Comparison of ENCODE assay signal across 17 cellular contexts in genomic region chr1:212188599-212189351, GRCh38.
DNase-seq lines count a peak whose midpoint lies in the region; ATAC-seq and TF ChIP-seq lines count a peak whose summit lies in the region.
"Had no signal": no experiment of that assay in that cellular context is flagged by ENCODE, and none has a peak within 500 bp of the region (broad histone marks: within the 10 kb centered on the region; RNA-seq: fewer than 3 reads in every experiment).

No MANE protein-coding gene starts in this region.

- peaks cover 42% of the 10 kb centered on the region for H3K4me1 Mint-ChIP-seq in activated CD4-positive, alpha-beta memory T cell treated with anti-CD3 and anti-CD28 coated beads, Interleukin-2, amount 10 ng/mL, durations not matched to agents 7 days and 5 days
- H3K4me1 Mint-ChIP-seq: endodermal cell had no signal

- H3K4me3 Mint-ChIP-seq in activated CD4-positive, alpha-beta memory T cell treated with anti-CD3 and anti-CD28 coated beads, Interleukin-2, amount 10 ng/mL, durations not matched to agents 7 days and 5 days: no peak overlapping the region
- H3K4me3 Mint-ChIP-seq: endodermal cell had no signal

- no peaks in the 10 kb centered on the region for H3K27me3 Mint-ChIP-seq in activated CD4-positive, alpha-beta memory T cell treated with anti-CD3 and anti-CD28 coated beads, Interleukin-2, amount 10 ng/mL, durations not matched to agents 7 days and 5 days

- peak overlapping the region; percentile 57 for H3K27ac ChIP-seq in left ventricle myocardium inferior (replicated peaks)
- H3K27ac ChIP-seq in foreskin keratinocyte: peak overlapping the region; percentile 55
- H3K27ac ChIP-seq in ovary: no peak overlapping the region
- H3K27ac ChIP-seq: right lobe of liver had no signal

- H3K27ac Mint-ChIP-seq in activated CD4-positive, alpha-beta memory T cell treated with anti-CD3 and anti-CD28 coated beads, Interleukin-2, amount 10 ng/mL, durations not matched to agents 7 days and 5 days: peak overlapping the region; percentile 13
- H3K27ac Mint-ChIP-seq: endodermal cell had no signal

- POLR2A ChIA-PET in activated CD4-positive, alpha-beta memory T cell treated with anti-CD3 and anti-CD28 coated beads, Interleukin-2, amount 10 ng/mL, durations not matched to agents 7 days and 5 days (lab: Charles Lee): interaction anchor here (0.6 to 1.7 kb wide), 2 partner anchors 67 to 189 kb away, joined by 4 to 5 read pairs; no protein-coding TSS in a partner anchor

- CTCF ChIA-PET in activated CD4-positive, alpha-beta memory T cell treated with anti-CD3 and anti-CD28 coated beads, Interleukin-2, amount 10 ng/mL, durations not matched to agents 7 days and 5 days (lab: Charles Lee): interaction anchor here (1.5 kb wide), 1 partner anchor 98 kb away, joined by 5 read pairs; no protein-coding TSS in a partner anchor

- H3K36me3 ChIP-seq in left ventricle myocardium inferior: no peaks in the 10 kb centered on the region
- H3K36me3 ChIP-seq in ovary: no peaks in the 10 kb centered on the region
- H3K36me3 ChIP-seq: right lobe of liver had no signal

- H3K27me3 ChIP-seq in left ventricle myocardium inferior (ENCODE audit: low read depth) (no peaks in the 10 kb centered on the region), foreskin keratinocyte (no peaks in the 10 kb centered on the region), ovary (no peaks in the 10 kb centered on the region)
- H3K27me3 ChIP-seq: right lobe of liver had no signal

- H3K4me1 ChIP-seq in left ventricle myocardium inferior: peaks cover 31% of the 10 kb centered on the region
- H3K4me1 ChIP-seq in foreskin keratinocyte: peaks cover 16% of the 10 kb centered on the region
- no peaks in the 10 kb centered on the region for H3K4me1 ChIP-seq in ovary (ENCODE audit: insufficient read depth)
- H3K4me1 ChIP-seq: right lobe of liver had no signal

- TF ChIP-seq CTCF in left ventricle myocardium inferior (IDR thresholded peaks at IDR 0.05; ENCODE audit: borderline replicate concordance): no peak
- TF ChIP-seq CTCF in foreskin keratinocyte (conservative IDR thresholded peaks at IDR 0.05): no peak
- TF ChIP-seq CTCF in ovary (IDR thresholded peaks at IDR 0.05): no peak

- H3K9me3 ChIP-seq in left ventricle myocardium inferior (replicated peaks) (no peaks in the 10 kb centered on the region), ovary (no peaks in the 10 kb centered on the region)
- H3K9me3 ChIP-seq: right lobe of liver had no signal

- WGBS in ovary, 3 donors: 86 to 95% (median 91%) methylated on average over 6 of the region's 6 CpGs

- H3K4me3 ChIP-seq in left ventricle myocardium inferior: no peak overlapping the region
- no peak overlapping the region for H3K4me3 ChIP-seq in ovary
- H3K4me3 ChIP-seq: right lobe of liver had no signal

- no peak for TF ChIP-seq EP300 in ovary (IDR thresholded peaks at IDR 0.05)

- TF ChIP-seq POLR2A in ovary (IDR thresholded peaks at IDR 0.05): no peak

- intact Hi-C loops in left ventricle myocardium inferior (cut with micrococcal nuclease) (no loop called here), left cardiac atrium (cut with DNase I) (no loop called here), ovary (cut with DNase I) (no loop called here)

- no peak for DNase-seq in left ventricle myocardium inferior
- DNase-seq in left cardiac atrium: no peak
- DNase-seq in activated CD4-positive, alpha-beta memory T cell treated with anti-CD3 and anti-CD28 coated beads, Interleukin-2, amount 10 ng/mL, durations not matched to agents 7 days and 5 days: peak; percentile 59
- DNase-seq in foreskin keratinocyte: peak; percentile 87 to 92
- no peak for DNase-seq in NCI-H2029 treated with DMSO at 0.1 percent for 48 hours (lab: John Stamatoyannopoulos, UW)
- no peak for DNase-seq in ovary
- DNase-seq in NCI-H69 (lab: John Stamatoyannopoulos, UW): no peak
- DNase-seq: activated CD4-positive, CD25-positive, alpha-beta regulatory T cell treated with anti-CD3 and anti-CD28 coated beads, Interleukin-2, amount 50 U/mL, for 72 hours; central memory CD4-positive, alpha-beta T cell; DMS53; endodermal cell; foreskin melanocyte; NCI-H1930; NCI-H526 treated with DMSO at 0.1 percent for 48 hours; right lobe of liver; stimulated activated CD4-positive, alpha-beta T cell treated with anti-CD3 and anti-CD28 coated beads, Interleukin-4, amount 100 ng/mL, for 1 hour had no signal

- no peaks in the 10 kb centered on the region for H3K9me3 Mint-ChIP-seq in activated CD4-positive, alpha-beta memory T cell treated with anti-CD3 and anti-CD28 coated beads, Interleukin-2, amount 10 ng/mL, durations not matched to agents 7 days and 5 days
- H3K9me3 Mint-ChIP-seq: endodermal cell had no signal

- no peaks in the 10 kb centered on the region for H3K36me3 Mint-ChIP-seq in activated CD4-positive, alpha-beta memory T cell treated with anti-CD3 and anti-CD28 coated beads, Interleukin-2, amount 10 ng/mL, durations not matched to agents 7 days and 5 days (ENCODE audit: low read depth)

- ATAC-seq in left cardiac atrium (no peak), foreskin keratinocyte (peak; percentile 89)
- ATAC-seq: Panc1 had no signal

Comparison
In these comparisons a context has a peak if more than half of its experiments do, and no peak if none do; other contexts are left out.
1. DNase-seq: peak in activated CD4-positive, alpha-beta memory T cell treated with anti-CD3 and anti-CD28 coated beads, Interleukin-2, amount 10 ng/mL, durations not matched to agents 7 days and 5 days (single experiment) and foreskin keratinocyte (2 of 2); none in left ventricle myocardium inferior (single experiment), left cardiac atrium (single experiment), NCI-H2029 treated with DMSO at 0.1 percent for 48 hours (single experiment), ovary (0 of 5) and NCI-H69 (single experiment).
2. H3K27ac ChIP-seq: peak in left ventricle myocardium inferior (single experiment) and foreskin keratinocyte (single experiment); none in ovary (0 of 2).